In genomic region chr12:100493371-100494012, GRCh38 we compare ENCODE assay signal across 27 cellular contexts. TPM values are rescaled to one million over a fixed set of nuclear protein-coding genes. Genes with fewer than 3 reads are reported as not detected.
DNase-seq lines count a peak whose midpoint lies in the region; ATAC-seq, FAIRE-seq and TF ChIP-seq lines count a peak whose summit lies in the region.
"Had no signal": no experiment of that assay in that cellular context is flagged by ENCODE, and none has a peak within 500 bp of the region (broad histone marks: within the 10 kb centered on the region; RNA-seq: fewer than 3 reads in every experiment).

No MANE protein-coding gene starts in this region.

- H3K4me1 ChIP-seq in RWPE2 (ENCODE audit: insufficient read depth, poor library complexity, severe bottlenecking): peaks cover 15% of the 10 kb centered on the region
- peaks cover 2 to 3% of the 10 kb centered on the region in 2 donors for H3K4me1 ChIP-seq in small intestine (ENCODE audit: control insufficient read depth in 2 of 2, insufficient read depth in 1 of 2, low read depth in 1 of 2, low read length in 1 of 2)
- H3K4me1 ChIP-seq: BLaER1 had no signal

- no peaks in the 10 kb centered on the region for H3K36me3 Mint-ChIP-seq in Calu3 (ENCODE audit: insufficient read depth, unreplicated experiment)
- H3K36me3 Mint-ChIP-seq: CD4-positive, CD25-positive, alpha-beta regulatory T cell had no signal

- H3K27ac ChIP-seq in RWPE2 (ENCODE audit: poor library complexity, severe bottlenecking) (peak overlapping the region; percentile 42), small intestine (ENCODE audit: low read depth in 1 of 2, low read length in 1 of 2) (peak overlapping the region; percentile 1 to 55)
- H3K27ac ChIP-seq: BLaER1 had no signal

- DNase-seq in Calu3 (no peak), RWPE2 (ENCODE audit: low spot score) (no peak), fibroblast of mammary gland (ENCODE audit: low read depth) (peak; percentile 35), small intestine (peak; percentile 89), NCI-H146 treated with DMSO at 0.1 percent for 48 hours (lab: John Stamatoyannopoulos, UW; ENCODE audit: unreplicated experiment) (no peak), DMS79 treated with DMSO at 0.1 percent for 48 hours (lab: John Stamatoyannopoulos, UW) (no peak), globus pallidus (ENCODE audit: low spot score) (no peak)
- DNase-seq: CD4-positive, CD25-positive, alpha-beta regulatory T cell; GOT3; Kasumi-1; MG63; NCI-H1105 treated with DMSO at 0.1 percent for 48 hours; NCI-H146; NCI-H2029; NCI-H446 treated with DMSO at 0.1 percent for 48 hours; NCI-H526; SK-N-SH had no signal

- peak; percentile 78 for ATAC-seq in RWPE2 (ENCODE audit: low read depth)
- ATAC-seq: K562, Panc1 had no signal

- no peak for TF ChIP-seq CTCF in Calu3 (IDR thresholded peaks at IDR 0.05; ENCODE audit: unreplicated experiment)
- TF ChIP-seq CTCF in RWPE2 (IDR thresholded peaks at IDR 0.05; ENCODE audit: poor library complexity, severe bottlenecking): no peak
- no peak for TF ChIP-seq CTCF in fibroblast of mammary gland (conservative IDR thresholded peaks at IDR 0.05; ENCODE audit: control insufficient read depth, insufficient read depth, low read depth, low read length)

- intact Hi-C loops in Calu3 (cut with micrococcal nuclease; ENCODE audit: unreplicated experiment): no loop called here

- no peaks in the 10 kb centered on the region for H3K9me3 ChIP-seq in RWPE2 (ENCODE audit: severe bottlenecking)
- no peaks in the 10 kb centered on the region for H3K9me3 ChIP-seq in small intestine (ENCODE audit: control insufficient read depth, low read depth)
- H3K9me3 ChIP-seq: BLaER1, HAP-1, MG63, SK-N-SH had no signal

- peaks cover 44% of the 10 kb centered on the region for H3K4me1 Mint-ChIP-seq in Calu3 (ENCODE audit: low read depth, unreplicated experiment)
- H3K4me1 Mint-ChIP-seq: CD4-positive, CD25-positive, alpha-beta regulatory T cell had no signal

- no peak for FAIRE-seq in small intestine (lab: Jason Lieb, UNC)
- FAIRE-seq: D721Med, GM18507, HTR-8/SVneo, K562 had no signal

- CTCF ChIA-PET in Calu3 (lab: Charles Lee): interaction anchor here (0.9 kb wide), 1 partner anchor 9 kb away, joined by 4 read pairs; no protein-coding TSS in a partner anchor

- H3K36me3 ChIP-seq in RWPE2 (ENCODE audit: low read depth) (no peaks in the 10 kb centered on the region), small intestine (ENCODE audit: control insufficient read depth in 2 of 2, insufficient read depth in 2 of 2, low read length in 2 of 2) (no peaks in the 10 kb centered on the region)
- H3K36me3 ChIP-seq: BLaER1, HAP-1, MG63 had no signal

- H3K4me3 Mint-ChIP-seq in Calu3 (ENCODE audit: low read depth, unreplicated experiment): peak overlapping the region; percentile 9
- H3K4me3 Mint-ChIP-seq: CD4-positive, CD25-positive, alpha-beta regulatory T cell had no signal

- H3K9me3 Mint-ChIP-seq in Calu3 (ENCODE audit: low read depth, unreplicated experiment): no peaks in the 10 kb centered on the region
- H3K9me3 Mint-ChIP-seq: CD4-positive, CD25-positive, alpha-beta regulatory T cell had no signal

- no peaks in the 10 kb centered on the region for H3K27me3 Mint-ChIP-seq in Calu3 (ENCODE audit: unreplicated experiment)

- WGBS in small intestine, 3 donors: 21 to 64% (median 28%) methylated on average over 6 of the region's 6 CpGs

- no TSS peak for BruUV-seq in Calu3 (replicated peaks; lab: Mats Ljungman, UMichigan)

- H3K27me3 ChIP-seq in RWPE2 (ENCODE audit: insufficient read depth, poor library complexity, severe bottlenecking) (no peaks in the 10 kb centered on the region), small intestine (ENCODE audit: control insufficient read depth in 2 of 2, insufficient read depth in 2 of 2, low read length in 2 of 2) (no peaks in the 10 kb centered on the region)
- H3K27me3 ChIP-seq: BLaER1, MG63 had no signal

- no peak overlapping the region for H3K27ac Mint-ChIP-seq in Calu3 (ENCODE audit: unreplicated experiment)
- H3K27ac Mint-ChIP-seq: CD4-positive, CD25-positive, alpha-beta regulatory T cell had no signal

- H3K4me3 ChIP-seq in RWPE2 (ENCODE audit: severe bottlenecking) (no peak overlapping the region), fibroblast of mammary gland (ENCODE audit: control insufficient read depth, low read depth, low read length) (no peak overlapping the region), small intestine (ENCODE audit: low read depth in 1 of 2, low read length in 2 of 2) (no peak overlapping the region)
- H3K4me3 ChIP-seq: BLaER1, HAP-1, K562, MG63 had no signal

RNA-seq across cellular contexts. Expression of gene NR1H4, which starts 19.8 kb away (rescaled TPM):
- 5.2 and 9.6 TPM in 2 replicates for total RNA-seq in Calu3 (2022)
- 10 to 100 TPM; 16.5 to 53.0 (median 37.1) TPM for polyA plus RNA-seq in small intestine
- total RNA-seq: CD4-positive, CD25-positive, alpha-beta regulatory T cell; Daoy; G401; K562 had no signal
- polyA plus RNA-seq: AG04450; CD4-positive, CD25-positive, alpha-beta regulatory T cell; SK-N-SH had no signal

Comparison
In these comparisons a context has a peak if more than half of its experiments do, and no peak if none do; other contexts are left out.
1. DNase-seq: peak in fibroblast of mammary gland (single experiment) and small intestine (single experiment); none in Calu3 (single experiment), RWPE2 (single experiment), NCI-H146 treated with DMSO at 0.1 percent for 48 hours (single experiment), DMS79 treated with DMSO at 0.1 percent for 48 hours (single experiment) and globus pallidus (single experiment).